In genomic region chr2:12259497-12259896, GRCh38 we compare ENCODE assay signal across 13 cellular contexts.
DNase-seq lines count a peak whose midpoint lies in the region; ATAC-seq lines count a peak whose summit lies in the region.
"Had no signal": no experiment of that assay in that cellular context is flagged by ENCODE, and none has a peak within 500 bp of the region (broad histone marks: within the 10 kb centered on the region; RNA-seq: fewer than 3 reads in every experiment).

No MANE protein-coding gene starts in this region.

- in situ Hi-C loops in SK-MEL-5 (cut with HindIII; ENCODE audit: low pct_unique_long_range_greater_than_20kb, low sequenced_read_pairs): no loop called here

- DNase-seq in NCI-H187 treated with DMSO at 0.1 percent for 48 hours (lab: John Stamatoyannopoulos, UW): peak; percentile 15
- no peak for DNase-seq in NCI-H187 (lab: John Stamatoyannopoulos, UW)
- peak; percentile 3 for DNase-seq in NCI-H510A treated with DMSO at 0.1 percent for 48 hours (lab: John Stamatoyannopoulos, UW)
- no peak for DNase-seq in NCI-H510A (lab: John Stamatoyannopoulos, UW)
- DNase-seq in SK-MEL-5 (ENCODE audit: low read depth, low spot score): peak; percentile 36
- no peak for DNase-seq in stimulated activated CD4-positive, alpha-beta T cell treated with anti-CD3 and anti-CD28 coated beads, Interleukin-4, amount 100 ng/mL, for 4 hours
- DNase-seq: CD4-positive, alpha-beta memory T cell; DMS79 treated with DMSO at 0.1 percent for 48 hours; GF-D8; GOT3; H9 had no signal

- no peak for ATAC-seq in GM19023 (IDR thresholded peaks at IDR 0.05; ENCODE audit: unreplicated experiment)
- ATAC-seq: A549 had no signal

Comparison
In these comparisons a context has a peak if more than half of its experiments do, and no peak if none do; other contexts are left out.
1. DNase-seq: peak in NCI-H187 treated with DMSO at 0.1 percent for 48 hours (single experiment), NCI-H510A treated with DMSO at 0.1 percent for 48 hours (single experiment) and SK-MEL-5 (single experiment); none in NCI-H187 (0 of 2), NCI-H510A (single experiment) and stimulated activated CD4-positive, alpha-beta T cell treated with anti-CD3 and anti-CD28 coated beads, Interleukin-4, amount 100 ng/mL, for 4 hours (0 of 2).